In the genomic region with DNA sequence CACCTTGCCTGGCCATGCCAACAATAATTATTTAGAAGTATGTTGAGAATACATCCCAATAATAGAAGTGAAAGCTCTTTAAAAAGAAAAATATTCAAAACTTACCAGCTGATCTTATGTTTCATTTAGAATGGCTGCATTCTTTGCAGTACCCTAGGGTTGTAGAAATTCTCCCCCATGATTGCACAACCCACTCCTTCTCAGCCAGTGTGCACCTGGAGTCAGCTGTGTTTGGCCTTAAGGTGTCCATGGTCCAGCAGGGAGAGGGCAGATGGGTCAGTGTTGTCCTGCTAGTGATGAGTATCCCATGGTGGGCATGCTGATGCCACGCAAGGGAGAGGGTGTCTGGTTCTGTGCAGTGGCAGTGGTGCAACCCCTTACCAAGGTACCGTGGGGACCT, we compare ENCODE assay signal across 1 cellular context.
TF ChIP-seq lines count a peak whose summit lies in the region.

No MANE protein-coding gene starts in this region.

TF ChIP-seq in HepG2, 621 proteins besides CTCF, POLR2A, EP300 and RAD21:
- TF ChIP-seq CEBPG (CRISPR knock-in tag; IDR thresholded peaks at IDR 0.05) (peak; percentile 65), MBNL3 (CRISPR knock-in tag; conservative IDR thresholded peaks at IDR 0.05) (no peak), TFAP4 (IDR thresholded peaks at IDR 0.05; ENCODE audit: borderline replicate concordance, low read depth) (peak; percentile 19; the same call in 1 of the 2 replicates), TAF15 (IDR thresholded peaks at IDR 0.05; ENCODE audit: low read depth, low read length, poor library complexity, severe bottlenecking) (no peak), CEBPB (IDR thresholded peaks at IDR 0.05; ENCODE audit: borderline replicate concordance, low read depth, low read length) (peak; percentile 81)
